Comparison of ENCODE assay signal across 8 cellular contexts in the genomic region with DNA sequence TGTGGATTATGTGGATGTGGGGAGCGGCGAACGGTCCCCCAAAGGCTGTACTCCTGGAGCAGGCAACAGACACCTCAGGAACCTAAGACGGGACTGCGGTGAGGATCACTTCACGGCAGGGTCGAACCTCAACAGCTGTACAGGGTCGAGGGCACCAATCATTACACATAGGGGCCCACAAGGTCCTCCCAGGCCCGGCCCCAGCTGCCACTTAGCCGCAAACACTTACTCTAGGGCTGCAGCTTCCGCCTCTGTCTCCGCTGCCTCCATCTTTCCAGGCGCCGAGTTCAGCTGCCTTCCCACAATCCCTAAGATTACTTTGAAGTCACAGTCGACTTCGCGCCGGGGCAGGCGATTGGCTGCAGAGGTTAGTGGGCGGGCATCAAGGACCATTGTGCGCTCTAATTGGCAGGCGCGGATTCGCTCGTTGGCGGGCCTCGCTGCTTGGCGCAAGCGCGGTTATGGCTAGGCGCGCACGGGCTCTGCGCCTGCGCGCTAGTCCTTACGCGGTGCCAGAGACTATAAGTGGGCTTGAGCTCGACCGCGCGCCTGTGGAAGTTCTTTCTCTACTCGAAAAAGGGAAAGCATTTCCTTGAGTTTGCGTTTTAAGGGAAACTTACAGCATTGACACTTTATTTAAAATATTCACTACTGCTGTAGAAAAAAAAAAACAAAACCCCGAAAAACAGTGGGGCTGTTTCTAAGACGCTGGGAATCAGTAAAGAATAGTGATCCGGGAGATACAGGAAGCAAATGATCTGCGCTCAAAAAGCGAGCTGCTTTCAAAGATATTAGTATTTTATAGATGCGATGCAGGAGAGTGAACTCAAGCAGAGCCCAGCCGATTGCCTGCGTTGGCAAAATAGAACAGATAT. TPM values are rescaled to one million over a fixed set of nuclear protein-coding genes. Genes with fewer than 3 reads are reported as not detected.
DNase-seq lines count a peak whose midpoint lies in the region; ATAC-seq, FAIRE-seq and TF ChIP-seq lines count a peak whose summit lies in the region.

A gene with protein sequence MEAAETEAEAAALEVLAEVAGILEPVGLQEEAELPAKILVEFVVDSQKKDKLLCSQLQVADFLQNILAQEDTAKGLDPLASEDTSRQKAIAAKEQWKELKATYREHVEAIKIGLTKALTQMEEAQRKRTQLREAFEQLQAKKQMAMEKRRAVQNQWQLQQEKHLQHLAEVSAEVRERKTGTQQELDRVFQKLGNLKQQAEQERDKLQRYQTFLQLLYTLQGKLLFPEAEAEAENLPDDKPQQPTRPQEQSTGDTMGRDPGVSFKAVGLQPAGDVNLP (minus strand): TSS at position 293 of the 875 bp plus-strand sequence. CDS start 23 bp downstream, at position 270.

- H3K27ac ChIP-seq in MM.1S (ENCODE audit: low read length): peak within 1 kb of the TSS; percentile 45; the same call in 1 of the 2 replicates
- H3K27ac ChIP-seq in neural cell (ENCODE audit: low read length): no peak within 1 kb of the TSS

- ATAC-seq in stimulated activated naive CD8-positive, alpha-beta T cell treated with anti-CD3 and anti-CD28 coated beads, Interleukin-15, amount 100 ng/mL, for 72 hours: peak; percentile 96

- H3K9me2 ChIP-seq in MM.1S (replicated peaks; ENCODE audit: insufficient read depth, low read length) (no peaks in the 10 kb centered on the region), neural cell (ENCODE audit: insufficient read depth, low read length) (no peaks in the 10 kb centered on the region)

- no peak for TF ChIP-seq EP300 in neural cell (conservative IDR thresholded peaks at IDR 0.05; ENCODE audit: poor library complexity, severe bottlenecking)

- H3K36me3 ChIP-seq in MM.1S (replicated peaks; ENCODE audit: insufficient read depth, low read length) (no peaks in the 10 kb centered on the region), neural cell (ENCODE audit: insufficient read depth, low read length) (no peaks in the 10 kb centered on the region)

- TF ChIP-seq CTCF in MM.1S (IDR thresholded peaks at IDR 0.05; ENCODE audit: low read length) (no peak), fibroblast of villous mesenchyme (IDR thresholded peaks at IDR 0.05; ENCODE audit: insufficient read depth, low read depth, low read length) (no peak), neural cell (IDR thresholded peaks at IDR 0.05; ENCODE audit: poor library complexity, severe bottlenecking) (no peak)

- H3K27me3 ChIP-seq in MM.1S (replicated peaks; ENCODE audit: insufficient read depth, low read length): no peaks in the 10 kb centered on the region
- H3K27me3 ChIP-seq in neural cell (ENCODE audit: insufficient read depth, low read depth, low read length): no peaks in the 10 kb centered on the region

- H4K20me1 ChIP-seq in MM.1S (ENCODE audit: insufficient read depth, low read length) (no peaks in the 10 kb centered on the region), neural cell (ENCODE audit: insufficient read depth) (no peaks in the 10 kb centered on the region)

- H3K4me3 Mint-ChIP-seq in stimulated activated naive CD8-positive, alpha-beta T cell treated with anti-CD3 and anti-CD28 coated beads, Interleukin-15, amount 100 ng/mL, for 72 hours: peak within 1 kb of the TSS; percentile 92 to 97

- peaks cover 27% of the 10 kb centered on the region for H3K79me2 ChIP-seq in MM.1S (ENCODE audit: low read length)
- peaks cover 8% of the 10 kb centered on the region for H3K79me2 ChIP-seq in neural cell (replicated peaks; ENCODE audit: insufficient read depth, low read length)

- peak; percentile 63 for TF ChIP-seq RAD21 in neural cell (conservative IDR thresholded peaks at IDR 0.05)

- H3F3A ChIP-seq in MM.1S (ENCODE audit: insufficient read depth, low read length): 0 out of 2 replicates have a peak, but pooled peaks cover 5% of the 10 kb centered on the region
- no peaks in the 10 kb centered on the region for H3F3A ChIP-seq in neural cell (ENCODE audit: insufficient read depth, low read length, poor library complexity, severe bottlenecking)

- H3K4me1 Mint-ChIP-seq in stimulated activated naive CD8-positive, alpha-beta T cell treated with anti-CD3 and anti-CD28 coated beads, Interleukin-15, amount 100 ng/mL, for 72 hours: peaks cover 42% of the 10 kb centered on the region

- peaks cover 9% of the 10 kb centered on the region for H3K4me1 ChIP-seq in MM.1S (ENCODE audit: low read length)

- peak within 1 kb of the TSS; percentile 98 for H3K27ac Mint-ChIP-seq in stimulated activated naive CD8-positive, alpha-beta T cell treated with anti-CD3 and anti-CD28 coated beads, Interleukin-15, amount 100 ng/mL, for 72 hours

- H3K4me2 ChIP-seq in MM.1S (ENCODE audit: low read depth, low read length) (peak within 1 kb of the TSS; percentile 88), neural cell (ENCODE audit: low read length) (peak within 1 kb of the TSS; percentile 70)

- FAIRE-seq in G401.6 (lab: Jason Lieb, UNC): peak; percentile 97

- no peaks in the 10 kb centered on the region for H3K27me3 Mint-ChIP-seq in stimulated activated naive CD8-positive, alpha-beta T cell treated with anti-CD3 and anti-CD28 coated beads, Interleukin-15, amount 100 ng/mL, for 72 hours

- H3K9me3 ChIP-seq in MM.1S (replicated peaks; ENCODE audit: insufficient read depth, low read length) (no peaks in the 10 kb centered on the region), neural cell (ENCODE audit: low read length) (no peaks in the 10 kb centered on the region)

- no peaks in the 10 kb centered on the region for H3K9me3 Mint-ChIP-seq in stimulated activated naive CD8-positive, alpha-beta T cell treated with anti-CD3 and anti-CD28 coated beads, Interleukin-15, amount 100 ng/mL, for 72 hours

- H3K4me3 ChIP-seq in MM.1S (ENCODE audit: low read length): peak within 1 kb of the TSS; percentile 85
- H3K4me3 ChIP-seq in fibroblast of villous mesenchyme (ENCODE audit: low read depth, low read length): peak within 1 kb of the TSS; percentile 84
- H3K4me3 ChIP-seq in neural cell (ENCODE audit: low read length): peak within 1 kb of the TSS; percentile 76

- peak within 1 kb of the TSS; percentile 90 for H2AFZ ChIP-seq in MM.1S (ENCODE audit: low read length)
- peak within 1 kb of the TSS; percentile 84 for H2AFZ ChIP-seq in neural cell (ENCODE audit: low read depth, low read length)

- DNase-seq in HCEC 1CT (peak; percentile 97), MM.1S (peak; percentile 98), SIG-M5 (lab: John Stamatoyannopoulos, UW) (peak; percentile 54), fibroblast of villous mesenchyme (ENCODE audit: low read depth) (peak; percentile 97)
- DNase-seq in activated effector memory CD4-positive, alpha-beta T cell treated with anti-CD3 and anti-CD28 coated beads, Interleukin-2, amount 50 U/mL, for 16 hours: peak; percentile 98
- peak; percentile 90 to 96 for DNase-seq in stimulated activated naive CD8-positive, alpha-beta T cell treated with anti-CD3 and anti-CD28 coated beads, Interleukin-15, amount 100 ng/mL, for 72 hours

- H3K9ac ChIP-seq in MM.1S (ENCODE audit: low read length) (peak within 1 kb of the TSS; percentile 85), neural cell (ENCODE audit: low read length) (peak within 1 kb of the TSS; percentile 44)

TF ChIP-seq in neural cell, 6 proteins besides CTCF, POLR2A, EP300 and RAD21:
- peak; percentile 98 for TF ChIP-seq MXI1 (conservative IDR thresholded peaks at IDR 0.05; ENCODE audit: poor library complexity, severe bottlenecking)
- TF ChIP-seq, protein P1, sequence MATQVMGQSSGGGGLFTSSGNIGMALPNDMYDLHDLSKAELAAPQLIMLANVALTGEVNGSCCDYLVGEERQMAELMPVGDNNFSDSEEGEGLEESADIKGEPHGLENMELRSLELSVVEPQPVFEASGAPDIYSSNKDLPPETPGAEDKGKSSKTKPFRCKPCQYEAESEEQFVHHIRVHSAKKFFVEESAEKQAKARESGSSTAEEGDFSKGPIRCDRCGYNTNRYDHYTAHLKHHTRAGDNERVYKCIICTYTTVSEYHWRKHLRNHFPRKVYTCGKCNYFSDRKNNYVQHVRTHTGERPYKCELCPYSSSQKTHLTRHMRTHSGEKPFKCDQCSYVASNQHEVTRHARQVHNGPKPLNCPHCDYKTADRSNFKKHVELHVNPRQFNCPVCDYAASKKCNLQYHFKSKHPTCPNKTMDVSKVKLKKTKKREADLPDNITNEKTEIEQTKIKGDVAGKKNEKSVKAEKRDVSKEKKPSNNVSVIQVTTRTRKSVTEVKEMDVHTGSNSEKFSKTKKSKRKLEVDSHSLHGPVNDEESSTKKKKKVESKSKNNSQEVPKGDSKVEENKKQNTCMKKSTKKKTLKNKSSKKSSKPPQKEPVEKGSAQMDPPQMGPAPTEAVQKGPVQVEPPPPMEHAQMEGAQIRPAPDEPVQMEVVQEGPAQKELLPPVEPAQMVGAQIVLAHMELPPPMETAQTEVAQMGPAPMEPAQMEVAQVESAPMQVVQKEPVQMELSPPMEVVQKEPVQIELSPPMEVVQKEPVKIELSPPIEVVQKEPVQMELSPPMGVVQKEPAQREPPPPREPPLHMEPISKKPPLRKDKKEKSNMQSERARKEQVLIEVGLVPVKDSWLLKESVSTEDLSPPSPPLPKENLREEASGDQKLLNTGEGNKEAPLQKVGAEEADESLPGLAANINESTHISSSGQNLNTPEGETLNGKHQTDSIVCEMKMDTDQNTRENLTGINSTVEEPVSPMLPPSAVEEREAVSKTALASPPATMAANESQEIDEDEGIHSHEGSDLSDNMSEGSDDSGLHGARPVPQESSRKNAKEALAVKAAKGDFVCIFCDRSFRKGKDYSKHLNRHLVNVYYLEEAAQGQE (IDR thresholded peaks at IDR 0.05; ENCODE audit: borderline replicate concordance): no peak
- no peak for TF ChIP-seq EZH2 (IDR thresholded peaks at IDR 0.05; ENCODE audit: borderline replicate concordance, insufficient read depth, low read length, poor library complexity, severe bottlenecking)
- TF ChIP-seq POLR2AphosphoS5 (IDR thresholded peaks at IDR 0.05): peak; percentile 40
- TF ChIP-seq SMC3 (conservative IDR thresholded peaks at IDR 0.05; ENCODE audit: poor library complexity): peak; percentile 67

RNA-seq across cellular contexts. Expression of the gene that starts here (rescaled TPM):
- total RNA-seq in fibroblast of villous mesenchyme: 28.0 and 29.4 TPM in 2 replicates
- 9.5 and 12.7 TPM in 2 replicates for polyA plus RNA-seq in neural cell
- polyA minus RNA-seq in neural cell: 2.2 and 3.7 TPM in 2 replicates
